16 cellular contexts compared by ENCODE assay signal in genomic region chr3:18245721-18246120, GRCh38.
DNase-seq lines count a peak whose midpoint lies in the region; ATAC-seq and TF ChIP-seq lines count a peak whose summit lies in the region.
"Had no signal": no experiment of that assay in that cellular context is flagged by ENCODE, and none has a peak within 500 bp of the region (broad histone marks: within the 10 kb centered on the region; RNA-seq: fewer than 3 reads in every experiment).

No MANE protein-coding gene starts in this region.

- peak overlapping the region; percentile 44 for H3K4me2 ChIP-seq in OCI-LY3 (ENCODE audit: low read length)
- no peak overlapping the region for H3K4me2 ChIP-seq in Karpas-422 (ENCODE audit: low read depth, low read length, poor library complexity, severe bottlenecking)

- no peak overlapping the region for H3K27ac ChIP-seq in OCI-LY3 (ENCODE audit: low read length)
- H3K27ac ChIP-seq in Karpas-422 (ENCODE audit: low read length), result no peak overlapping the region
- H3K27ac ChIP-seq: left ventricle myocardium inferior, thoracic aorta had no signal

- no peaks in the 10 kb centered on the region for H4K20me1 ChIP-seq in OCI-LY3 (ENCODE audit: insufficient read depth, low read length)
- no peaks in the 10 kb centered on the region for H4K20me1 ChIP-seq in Karpas-422 (ENCODE audit: insufficient read depth, low read depth, low read length)

- H3K4me3 ChIP-seq in OCI-LY3 (ENCODE audit: low read length), result no peak overlapping the region
- H3K4me3 ChIP-seq in Karpas-422 (ENCODE audit: low read length), result no peak overlapping the region
- H3K4me3 ChIP-seq: left ventricle myocardium inferior, thoracic aorta had no signal

- peaks cover 16% of the 10 kb centered on the region for H3K4me1 ChIP-seq in OCI-LY3 (ENCODE audit: low read length)
- H3K4me1 ChIP-seq in Karpas-422 (ENCODE audit: low read length), result no peaks in the 10 kb centered on the region
- H3K4me1 ChIP-seq: left ventricle myocardium inferior had no signal

- H3K9me3 ChIP-seq in OCI-LY3 (ENCODE audit: insufficient read depth, low read length), result no peaks in the 10 kb centered on the region
- H3K9me3 ChIP-seq in Karpas-422 (ENCODE audit: low read length), result no peaks in the 10 kb centered on the region
- H3K9me3 ChIP-seq: left ventricle myocardium inferior, thoracic aorta had no signal

- ATAC-seq in GM18867 (IDR thresholded peaks at IDR 0.05; ENCODE audit: unreplicated experiment) (peak; percentile 71), GM21390 (IDR thresholded peaks at IDR 0.05; ENCODE audit: unreplicated experiment) (peak; percentile 66), HG03175 (IDR thresholded peaks at IDR 0.05; ENCODE audit: unreplicated experiment) (peak; percentile 61)

- H3K36me3 ChIP-seq in OCI-LY3 (replicated peaks; ENCODE audit: low read depth, low read length) (no peaks in the 10 kb centered on the region), Karpas-422 (ENCODE audit: insufficient read depth, low read length) (no peaks in the 10 kb centered on the region)
- H3K36me3 ChIP-seq: left ventricle myocardium inferior, thoracic aorta had no signal

- H2AFZ ChIP-seq in OCI-LY3 (ENCODE audit: low read depth, low read length), result no peak overlapping the region
- no peak overlapping the region for H2AFZ ChIP-seq in Karpas-422 (ENCODE audit: low read length)

- no peak overlapping the region for H3K9ac ChIP-seq in OCI-LY3 (ENCODE audit: low read length)
- H3K9ac ChIP-seq in Karpas-422 (ENCODE audit: low read length), result no peak overlapping the region

- H3K9me2 ChIP-seq in Karpas-422 (replicated peaks; ENCODE audit: insufficient read depth, low read length), result no peaks in the 10 kb centered on the region

- TF ChIP-seq CTCF in OCI-LY3 (IDR thresholded peaks at IDR 0.05; ENCODE audit: low read depth, low read length), result no peak

- no peak for DNase-seq in foreskin melanocyte
- DNase-seq in Karpas-422, result no peak
- no peak for DNase-seq in NAMALWA (ENCODE audit: low spot score)
- DNase-seq: activated CD4-positive, alpha-beta T cell treated with anti-CD3 and anti-CD28 coated beads for 4 hours; AML-193; GDM1; left ventricle myocardium inferior; NCI-H187 treated with DMSO at 0.1 percent for 48 hours; OCI-M1; SIG-M5; stimulated activated CD4-positive, alpha-beta T cell treated with anti-CD3 and anti-CD28 coated beads, Interleukin-2, amount 100 ng/mL, for 24 hours had no signal

- H3K79me2 ChIP-seq in OCI-LY3 (ENCODE audit: low read length), result no peaks in the 10 kb centered on the region
- H3K79me2 ChIP-seq in Karpas-422 (ENCODE audit: low read length), result no peaks in the 10 kb centered on the region

- H3K27me3 ChIP-seq in OCI-LY3 (ENCODE audit: low read depth, low read length) (peaks cover 20% of the 10 kb centered on the region), Karpas-422 (ENCODE audit: low read length) (no peaks in the 10 kb centered on the region)
